ENCODE assay signal across 20 cellular contexts in genomic region chr5:5229405-5229804, GRCh38.
"Had no signal": no experiment of that assay in that cellular context is flagged by ENCODE, and none has a peak within 500 bp of the region (broad histone marks: within the 10 kb centered on the region; RNA-seq: fewer than 3 reads in every experiment).

No MANE protein-coding gene starts in this region.

- FAIRE-seq: kidney, TTC549 had no signal

- H3K36me3 ChIP-seq: breast epithelium, neural progenitor cell, tibial nerve, uterus had no signal

- H3K27me3 ChIP-seq: breast epithelium, foreskin keratinocyte, neural progenitor cell, tibial nerve, uterus had no signal

- ATAC-seq: activated CD4-positive, alpha-beta T cell treated with anti-CD3 and anti-CD28 coated beads for 36 hours; effector memory CD8-positive, alpha-beta T cell; foreskin keratinocyte; naive thymus-derived CD4-positive, alpha-beta T cell; psoas muscle; right cardiac atrium; stimulated activated naive CD8-positive, alpha-beta T cell treated with anti-CD3 and anti-CD28 coated beads, Interleukin-15, Interleukin-2, amounts not matched to agents 100 U/mL and 50 U/mL, for 24 hours; WTC11 had no signal

- H3K4me3 ChIP-seq: breast epithelium, neural progenitor cell, psoas muscle, tibial nerve, uterus had no signal

- DNase-seq: activated CD4-positive, alpha-beta memory T cell treated with anti-CD3 and anti-CD28 coated beads for 36 hours; activated CD4-positive, alpha-beta T cell treated with anti-CD3 and anti-CD28 coated beads for 36 hours; activated T-cell treated with anti-CD3 and anti-CD28 coated beads for 4 hours; amygdala; effector memory CD8-positive, alpha-beta T cell; hypothalamus; kidney; mesendoderm; naive thymus-derived CD4-positive, alpha-beta T cell; psoas muscle; right cardiac atrium; stimulated activated CD4-positive, alpha-beta T cell treated with anti-CD3 and anti-CD28 coated beads, Interleukin-2, amount 100 ng/mL, for 24 hours; stimulated activated naive CD8-positive, alpha-beta T cell treated with anti-CD3 and anti-CD28 coated beads, Interleukin-15, Interleukin-2, amounts not matched to agents 100 U/mL and 50 U/mL, for 24 hours; uterus had no signal
